Comparison of ENCODE assay signal across 16 cellular contexts in genomic region chr19:19149402-19149801, GRCh38. TPM values are rescaled to one million over a fixed set of nuclear protein-coding genes. Genes with fewer than 3 reads are reported as not detected.
A peak's percentile ranks its signal among the peaks of the same experiment; 100 is the strongest.
DNase-seq lines count a peak whose midpoint lies in the region; ATAC-seq and TF ChIP-seq lines count a peak whose summit lies in the region.
"Had no signal": no experiment of that assay in that cellular context is flagged by ENCODE, and none has a peak within 500 bp of the region (broad histone marks: within the 10 kb centered on the region; RNA-seq: fewer than 3 reads in every experiment).

No MANE protein-coding gene starts in this region.

- H2BK5ac ChIP-seq in IMR-90 (ENCODE audit: low read depth, low read length, poor library complexity, severe bottlenecking): no peak overlapping the region

- no peak for ATAC-seq in activated CD4-positive, alpha-beta T cell treated with anti-CD3 and anti-CD28 coated beads for 36 hours
- ATAC-seq in IMR-90 (ENCODE audit: low read depth) (no peak), HG02571 (IDR thresholded peaks at IDR 0.05; ENCODE audit: unreplicated experiment) (no peak)

- H3F3A ChIP-seq in SU-DHL-6 (ENCODE audit: insufficient read depth): peaks cover 73% of the 10 kb centered on the region

- TF ChIP-seq POLR2A in IMR-90 (IDR thresholded peaks at IDR 0.05; ENCODE audit: low read depth, low read length): no peak

- H4K5ac ChIP-seq in IMR-90 (ENCODE audit: low read depth, low read length): no peak overlapping the region

- H2AFZ ChIP-seq in IMR-90 (replicated peaks; ENCODE audit: low read length, poor library complexity) (no peak overlapping the region), SU-DHL-6 (ENCODE audit: low read depth, low read length, severe bottlenecking) (no peak overlapping the region)
- H2AFZ ChIP-seq: GM23248 had no signal

- H3K79me2 ChIP-seq in SU-DHL-6 (ENCODE audit: insufficient read depth, low read length): peaks cover 20% of the 10 kb centered on the region

- H2AK9ac ChIP-seq in IMR-90 (replicated peaks; ENCODE audit: low read depth, low read length, poor library complexity): peak overlapping the region; percentile 42

- H3K9me3 ChIP-seq in IMR-90 (ENCODE audit: control insufficient read depth, insufficient read depth, low read length) (no peaks in the 10 kb centered on the region), SU-DHL-6 (ENCODE audit: insufficient read depth, low read length) (no peaks in the 10 kb centered on the region), ascending aorta (no peaks in the 10 kb centered on the region)
- H3K9me3 ChIP-seq: BLaER1, Caco-2 had no signal

- H3K4ac ChIP-seq in IMR-90 (ENCODE audit: low read depth, low read length): no peak overlapping the region

- no peak overlapping the region for H3K14ac ChIP-seq in IMR-90 (replicated peaks; ENCODE audit: low read depth, low read length)

- no CpG with 5 or more reads among the region's 4 CpGs for WGBS in IMR-90 (ENCODE audit: extremely low coverage in 2 of 2, insufficient read length in 1 of 2), 2 experiments

- H3K79me1 ChIP-seq in IMR-90 (ENCODE audit: low read depth in 1 of 2, low read length in 2 of 2): no peaks in the 10 kb centered on the region

- no TSS peak for BruUV-seq in IMR-90 (replicated peaks; lab: Mats Ljungman, UMichigan)

- H3K9me2 ChIP-seq in SU-DHL-6 (replicated peaks; ENCODE audit: insufficient read depth, low read length): no peaks in the 10 kb centered on the region

- H3K36me3 ChIP-seq in IMR-90 (ENCODE audit: control insufficient read depth, insufficient read depth, low read length): peaks cover 12% of the 10 kb centered on the region
- peaks cover 10% of the 10 kb centered on the region for H3K36me3 ChIP-seq in SU-DHL-6 (ENCODE audit: low read length)
- H3K36me3 ChIP-seq in ascending aorta: peaks cover 0 to 14% of the 10 kb centered on the region in 2 donors

- H3K27me3 ChIP-seq in IMR-90 (ENCODE audit: control insufficient read depth, insufficient read depth, low read length) (no peaks in the 10 kb centered on the region), SU-DHL-6 (ENCODE audit: low read length) (no peaks in the 10 kb centered on the region), ascending aorta (no peaks in the 10 kb centered on the region)
- H3K27me3 ChIP-seq: BLaER1 had no signal

- H3K4me1 Mint-ChIP-seq in activated CD4-positive, alpha-beta T cell treated with anti-CD3 and anti-CD28 coated beads, Interleukin-2, amount 10 ng/mL, durations not matched to agents 7 days and 5 days: no peaks in the 10 kb centered on the region
- H3K4me1 Mint-ChIP-seq in activated CD4-positive, alpha-beta T cell treated with anti-CD3 and anti-CD28 coated beads for 36 hours: no peaks in the 10 kb centered on the region
- H3K4me1 Mint-ChIP-seq: CD8-positive, alpha-beta memory T cell had no signal

- peak overlapping the region; percentile 20 for H3K27ac Mint-ChIP-seq in activated CD4-positive, alpha-beta T cell treated with anti-CD3 and anti-CD28 coated beads, Interleukin-2, amount 10 ng/mL, durations not matched to agents 7 days and 5 days
- H3K27ac Mint-ChIP-seq in activated CD4-positive, alpha-beta T cell treated with anti-CD3 and anti-CD28 coated beads for 36 hours: no peak overlapping the region
- H3K27ac Mint-ChIP-seq: CD8-positive, alpha-beta memory T cell had no signal

- H3K27ac ChIP-seq in IMR-90 (ENCODE audit: insufficient read depth, low read length) (no peak overlapping the region), SU-DHL-6 (ENCODE audit: low read depth, low read length) (peak overlapping the region; percentile 46), ascending aorta (no peak overlapping the region)
- H3K27ac ChIP-seq: BLaER1, GM23248 had no signal

- H2BK120ac ChIP-seq in IMR-90 (ENCODE audit: low read depth, low read length): no peak overlapping the region

- no peaks in the 10 kb centered on the region for H3K9me1 ChIP-seq in IMR-90 (ENCODE audit: insufficient read depth, low read length)

- no peak overlapping the region for H3K4me3 ChIP-seq in IMR-90 (ENCODE audit: insufficient read depth, low read depth, low read length)
- no peak overlapping the region for H3K4me3 ChIP-seq in SU-DHL-6 (ENCODE audit: insufficient read depth, low read length, poor library complexity, severe bottlenecking)
- no peak overlapping the region for H3K4me3 ChIP-seq in ascending aorta
- H3K4me3 ChIP-seq: BLaER1, GM23248 had no signal

- H2BK20ac ChIP-seq in IMR-90 (ENCODE audit: low read depth, low read length): no peak overlapping the region

- H2BK15ac ChIP-seq in IMR-90 (ENCODE audit: low read depth, low read length): no peak overlapping the region

- CTCF ChIA-PET in activated CD4-positive, alpha-beta T cell treated with anti-CD3 and anti-CD28 coated beads, Interleukin-2, amount 10 ng/mL, durations not matched to agents 7 days and 5 days (lab: Charles Lee): interaction anchor here (1.6 kb wide), 1 partner anchor 34 kb away, joined by 4 read pairs; no protein-coding TSS in a partner anchor
- CTCF ChIA-PET in activated CD4-positive, alpha-beta T cell treated with anti-CD3 and anti-CD28 coated beads for 36 hours (lab: Charles Lee): interaction anchor here (0.8 to 1.2 kb wide), 2 partner anchors 14 to 44 kb away, joined by 3 read pairs; no protein-coding TSS in a partner anchor
- CTCF ChIA-PET in IMR-90 (lab: Yijun Ruan, JAX): no interaction called here

- dilution Hi-C loops in IMR-90 (cut with HindIII; ENCODE audit: low sequenced_read_pairs, unreplicated experiment): no loop called here

- H3K36me3 Mint-ChIP-seq in activated CD4-positive, alpha-beta T cell treated with anti-CD3 and anti-CD28 coated beads, Interleukin-2, amount 10 ng/mL, durations not matched to agents 7 days and 5 days (ENCODE audit: low read depth): no peaks in the 10 kb centered on the region
- peaks cover 5% of the 10 kb centered on the region for H3K36me3 Mint-ChIP-seq in activated CD4-positive, alpha-beta T cell treated with anti-CD3 and anti-CD28 coated beads for 36 hours (ENCODE audit: low read depth)

- H3K4me2 ChIP-seq in IMR-90 (ENCODE audit: low read depth, low read length) (no peak overlapping the region), SU-DHL-6 (ENCODE audit: low read depth, low read length, poor library complexity, severe bottlenecking) (no peak overlapping the region)
- H3K4me2 ChIP-seq: BLaER1 had no signal

- no peak overlapping the region for H3K9ac ChIP-seq in IMR-90 (ENCODE audit: low read depth, low read length)
- no peak overlapping the region for H3K9ac ChIP-seq in SU-DHL-6 (ENCODE audit: low read length)
- H3K9ac ChIP-seq: BLaER1, GM23248 had no signal

- H3K18ac ChIP-seq in IMR-90 (ENCODE audit: low read depth, low read length): no peak overlapping the region

- DNase-seq in activated CD4-positive, alpha-beta T cell treated with anti-CD3 and anti-CD28 coated beads, Interleukin-2, amount 10 ng/mL, durations not matched to agents 7 days and 5 days: no peak
- no peak for DNase-seq in activated CD4-positive, alpha-beta T cell treated with anti-CD3 and anti-CD28 coated beads for 36 hours
- no peak for DNase-seq in IMR-90
- DNase-seq in ascending aorta (ENCODE audit: low spot score in 2 of 2): no peak
- no peak for DNase-seq in amygdala (lab: John Stamatoyannopoulos, UW)
- DNase-seq: 8988T; AML-193; Caco-2; CD8-positive, alpha-beta memory T cell; DND-41; GF-D8; GM23248 had no signal

- H4K20me1 ChIP-seq in IMR-90 (ENCODE audit: insufficient read depth, low read length) (no peaks in the 10 kb centered on the region), SU-DHL-6 (ENCODE audit: low read depth, low read length) (no peaks in the 10 kb centered on the region; the same call in 1 of the 2 replicates)
- H4K20me1 ChIP-seq: BLaER1 had no signal

- H3K4me1 ChIP-seq in IMR-90 (ENCODE audit: control insufficient read depth, insufficient read depth, low read length) (peaks cover 2% of the 10 kb centered on the region; the same call in 1 of the 2 replicates), ascending aorta (peaks cover 0 to 4% of the 10 kb centered on the region in 2 donors)
- H3K4me1 ChIP-seq: Caco-2 had no signal

- H3K56ac ChIP-seq in IMR-90 (ENCODE audit: extremely low read depth, insufficient read depth, low read length): no peak overlapping the region

- POLR2A ChIA-PET in activated CD4-positive, alpha-beta T cell treated with anti-CD3 and anti-CD28 coated beads, Interleukin-2, amount 10 ng/mL, durations not matched to agents 7 days and 5 days (lab: Charles Lee): interaction anchor here (0.6 kb wide), 1 partner anchor 9 kb away, joined by 4 read pairs; no protein-coding TSS in a partner anchor
- POLR2A ChIA-PET in activated CD4-positive, alpha-beta T cell treated with anti-CD3 and anti-CD28 coated beads for 36 hours (lab: Charles Lee): no interaction called here
- POLR2A ChIA-PET in IMR-90 (lab: Charles Lee; ENCODE audit: unreplicated experiment): interaction anchor here (0.6 kb wide), 1 partner anchor 124 kb away, joined by 4 read pairs; no protein-coding TSS in a partner anchor

- H3K4me3 Mint-ChIP-seq in activated CD4-positive, alpha-beta T cell treated with anti-CD3 and anti-CD28 coated beads, Interleukin-2, amount 10 ng/mL, durations not matched to agents 7 days and 5 days: no peak overlapping the region
- no peak overlapping the region for H3K4me3 Mint-ChIP-seq in activated CD4-positive, alpha-beta T cell treated with anti-CD3 and anti-CD28 coated beads for 36 hours
- H3K4me3 Mint-ChIP-seq: CD8-positive, alpha-beta memory T cell had no signal

- no peak overlapping the region for H3K23ac ChIP-seq in IMR-90 (ENCODE audit: low read depth, low read length)

- H4K91ac ChIP-seq in IMR-90 (ENCODE audit: insufficient read depth, low read depth, low read length): no peak overlapping the region

- no peak overlapping the region for H2AK5ac ChIP-seq in IMR-90 (ENCODE audit: low read depth, low read length)

- TF ChIP-seq RAD21 in IMR-90 (IDR thresholded peaks at IDR 0.05; ENCODE audit: low read length): no peak

- intact Hi-C loops in activated CD4-positive, alpha-beta T cell treated with anti-CD3 and anti-CD28 coated beads for 36 hours (cut with DNase I, micrococcal nuclease): no loop called here
- intact Hi-C loops in IMR-90 (cut with micrococcal nuclease) (loop anchor here (10.0 kb wide), 1 partner anchor 175 kb away; the partner anchor contains the start of genes MAU2 and SUGP1), ascending aorta (cut with DNase I) (no loop called here)

- H3K9me3 Mint-ChIP-seq in activated CD4-positive, alpha-beta T cell treated with anti-CD3 and anti-CD28 coated beads, Interleukin-2, amount 10 ng/mL, durations not matched to agents 7 days and 5 days: no peaks in the 10 kb centered on the region
- H3K9me3 Mint-ChIP-seq in activated CD4-positive, alpha-beta T cell treated with anti-CD3 and anti-CD28 coated beads for 36 hours (ENCODE audit: low read depth): no peaks in the 10 kb centered on the region
- H3K9me3 Mint-ChIP-seq: CD8-positive, alpha-beta memory T cell had no signal

- TF ChIP-seq CTCF in IMR-90 (conservative IDR thresholded peaks at IDR 0.05; ENCODE audit: low read depth, low read length) (no peak), SU-DHL-6 (IDR thresholded peaks at IDR 0.05; ENCODE audit: insufficient read depth, low read length, poor library complexity, severe bottlenecking) (no peak), ascending aorta (IDR thresholded peaks at IDR 0.05) (no peak)

- in situ Hi-C loops in IMR-90 (cut with MboI; ENCODE audit: low sequenced_read_pairs): no loop called here

- H3K27me3 Mint-ChIP-seq in activated CD4-positive, alpha-beta T cell treated with anti-CD3 and anti-CD28 coated beads, Interleukin-2, amount 10 ng/mL, durations not matched to agents 7 days and 5 days: no peaks in the 10 kb centered on the region
- H3K27me3 Mint-ChIP-seq in activated CD4-positive, alpha-beta T cell treated with anti-CD3 and anti-CD28 coated beads for 36 hours: no peaks in the 10 kb centered on the region
- H3K27me3 Mint-ChIP-seq: CD8-positive, alpha-beta memory T cell had no signal

- H4K8ac ChIP-seq in IMR-90 (ENCODE audit: low read depth in 2 of 2, low read length in 2 of 2): no peak overlapping the region

RNA-seq across cellular contexts. Expression of gene TMEM161A, which starts 11.1 kb away (rescaled TPM):
- total RNA-seq in activated CD4-positive, alpha-beta T cell treated with anti-CD3 and anti-CD28 coated beads, Interleukin-2, amount 10 ng/mL, durations not matched to agents 7 days and 5 days: 10 to 100 TPM; 23.1 to 24.1 TPM
- total RNA-seq in activated CD4-positive, alpha-beta T cell treated with anti-CD3 and anti-CD28 coated beads for 36 hours: 10 to 100 TPM; 26.8 to 31.9 TPM
- 11.1 TPM in 2 replicates for total RNA-seq in IMR-90 (2012; rRNA removed)
- polyA plus RNA-seq in IMR-90 (2012; rRNA removed): 34.8 and 45.9 TPM in 2 replicates
- polyA plus RNA-seq in IMR-90 (2012; cell fraction: cytosol; rRNA removed): 28.8 and 49.7 TPM in 2 replicates
- polyA plus RNA-seq in IMR-90 (2012; cell fraction: nucleus; rRNA removed; ENCODE audit: low replicate concordance): 80.2 and 243 TPM in 2 replicates
- total RNA-seq in ascending aorta: 14.5 TPM

RNA-seq across cellular contexts. Expression of gene MEF2B, which starts 20.7 kb away (rescaled TPM):
- 1 to 10 TPM; 2.4 to 3.4 TPM for total RNA-seq in activated CD4-positive, alpha-beta T cell treated with anti-CD3 and anti-CD28 coated beads, Interleukin-2, amount 10 ng/mL, durations not matched to agents 7 days and 5 days
- total RNA-seq in activated CD4-positive, alpha-beta T cell treated with anti-CD3 and anti-CD28 coated beads for 36 hours: 1 to 10 TPM; 1.9 to 2.1 TPM
- under 0.01 and 0.18 TPM in 2 replicates for total RNA-seq in IMR-90 (2012; rRNA removed)
- 0.80 and 0.94 TPM in 2 replicates for polyA plus RNA-seq in IMR-90 (2012; rRNA removed)
- polyA plus RNA-seq in IMR-90 (2012; cell fraction: cytosol; rRNA removed): 0.35 and 0.53 TPM in 2 replicates
- polyA plus RNA-seq in IMR-90 (2012; cell fraction: nucleus; rRNA removed; ENCODE audit: low replicate concordance): 4.8 and 7.4 TPM in 2 replicates
- total RNA-seq in ascending aorta: not detected
- total RNA-seq: HT1080 had no signal
- polyA plus RNA-seq: CD8-positive, alpha-beta memory T cell had no signal

RNA-seq across cellular contexts. Expression of gene BORCS8, which starts 42.5 kb away (rescaled TPM):
- total RNA-seq in activated CD4-positive, alpha-beta T cell treated with anti-CD3 and anti-CD28 coated beads, Interleukin-2, amount 10 ng/mL, durations not matched to agents 7 days and 5 days: 10 to 100 TPM; 34.2 to 35.8 TPM
- total RNA-seq in activated CD4-positive, alpha-beta T cell treated with anti-CD3 and anti-CD28 coated beads for 36 hours: 10 to 100 TPM; 19.5 to 25.3 TPM
- total RNA-seq in IMR-90 (2012; rRNA removed) (14.7 and 16.7 TPM in 2 replicates), ascending aorta (26.9 TPM)
- polyA plus RNA-seq in IMR-90 (2012; rRNA removed): 33.9 and 40.3 TPM in 2 replicates
- 20.3 and 38.1 TPM in 2 replicates for polyA plus RNA-seq in IMR-90 (2012; cell fraction: cytosol; rRNA removed)
- polyA plus RNA-seq in IMR-90 (2012; cell fraction: nucleus; rRNA removed; ENCODE audit: low replicate concordance): 29.8 and 42.9 TPM in 2 replicates

RNA-seq across cellular contexts. Expression of gene RFXANK, which starts 42.7 kb away (rescaled TPM):
- total RNA-seq in activated CD4-positive, alpha-beta T cell treated with anti-CD3 and anti-CD28 coated beads, Interleukin-2, amount 10 ng/mL, durations not matched to agents 7 days and 5 days: 100 to 1,000 TPM in 1 of 2 experiments, 10 to 100 TPM in 1; 82.5 to 104 TPM
- total RNA-seq in activated CD4-positive, alpha-beta T cell treated with anti-CD3 and anti-CD28 coated beads for 36 hours: 10 to 100 TPM; 56.2 to 68.5 TPM
- total RNA-seq in IMR-90 (2012; rRNA removed) (61.4 and 68.3 TPM in 2 replicates), ascending aorta (20.2 TPM)
- 97.8 and 109 TPM in 2 replicates for polyA plus RNA-seq in IMR-90 (2012; rRNA removed)
- polyA plus RNA-seq in IMR-90 (2012; cell fraction: cytosol; rRNA removed): 97.2 and 177 TPM in 2 replicates
- 235 and 419 TPM in 2 replicates for polyA plus RNA-seq in IMR-90 (2012; cell fraction: nucleus; rRNA removed; ENCODE audit: low replicate concordance)

RNA-seq across cellular contexts. Expression of gene NR2C2AP, which starts 53.8 kb away (rescaled TPM):
- total RNA-seq in activated CD4-positive, alpha-beta T cell treated with anti-CD3 and anti-CD28 coated beads, Interleukin-2, amount 10 ng/mL, durations not matched to agents 7 days and 5 days: 10 to 100 TPM; 29.9 to 37.2 TPM
- 10 to 100 TPM; 34.7 to 46.6 TPM for total RNA-seq in activated CD4-positive, alpha-beta T cell treated with anti-CD3 and anti-CD28 coated beads for 36 hours
- total RNA-seq in IMR-90 (2012; rRNA removed) (5.4 and 6.9 TPM in 2 replicates), ascending aorta (16.5 TPM)
- 9.0 and 9.6 TPM in 2 replicates for polyA plus RNA-seq in IMR-90 (2012; rRNA removed)
- polyA plus RNA-seq in IMR-90 (2012; cell fraction: cytosol; rRNA removed): 7.5 and 7.9 TPM in 2 replicates
- polyA plus RNA-seq in IMR-90 (2012; cell fraction: nucleus; rRNA removed; ENCODE audit: low replicate concordance): 8.5 and 9.0 TPM in 2 replicates
